In the genomic region with DNA sequence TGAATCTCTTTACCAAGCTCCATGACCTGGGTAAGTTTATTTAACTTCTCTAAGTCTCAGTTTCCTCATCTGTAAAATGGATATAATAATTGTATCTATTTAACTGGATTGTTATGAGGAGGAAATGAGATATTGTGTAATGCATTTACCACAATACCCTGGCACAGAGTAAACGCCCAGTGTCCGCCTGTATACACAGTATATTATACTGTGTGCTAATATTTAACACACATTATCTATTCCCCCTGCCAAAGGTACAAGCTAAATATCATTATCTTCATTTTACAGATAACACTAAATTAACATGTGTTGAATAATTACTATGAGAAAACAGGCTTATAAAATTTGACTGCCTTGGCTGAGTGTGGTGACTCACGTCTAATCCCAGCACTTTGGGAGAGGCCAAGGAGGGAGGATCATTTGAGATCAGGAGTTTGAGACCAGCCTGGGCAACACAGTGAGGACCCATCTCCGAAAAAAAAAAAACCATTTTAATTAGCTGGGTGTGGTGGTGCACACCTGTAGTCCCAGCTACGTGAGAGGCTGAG, we compare ENCODE assay signal across 2 cellular contexts.
TF ChIP-seq lines count a peak whose summit lies in the region.

No MANE protein-coding gene starts in this region.

TF ChIP-seq in HepG2, 621 proteins besides CTCF, POLR2A, EP300 and RAD21:
- TF ChIP-seq, protein P1, sequence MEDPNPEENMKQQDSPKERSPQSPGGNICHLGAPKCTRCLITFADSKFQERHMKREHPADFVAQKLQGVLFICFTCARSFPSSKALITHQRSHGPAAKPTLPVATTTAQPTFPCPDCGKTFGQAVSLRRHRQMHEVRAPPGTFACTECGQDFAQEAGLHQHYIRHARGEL (CRISPR knock-in tag; IDR thresholded peaks at IDR 0.05), result no peak
- 0 out of 2 replicates have a peak, but pooled peaks have one; percentile 33 for TF ChIP-seq CEBPB (IDR thresholded peaks at IDR 0.05; ENCODE audit: borderline replicate concordance, low read depth, low read length)

TF ChIP-seq in K562, 482 proteins besides CTCF, POLR2A, EP300 and RAD21:
- TF ChIP-seq CCAR2 (IDR thresholded peaks at IDR 0.05; ENCODE audit: low read depth, low read length) (no peak), OTX1 (CRISPR knock-in tag; IDR thresholded peaks at IDR 0.05) (no peak), SETDB1 (IDR thresholded peaks at IDR 0.05; ENCODE audit: low read length) (no peak), RBFOX2 (IDR thresholded peaks at IDR 0.05; ENCODE audit: low read depth, low read length) (no peak), RBM25 (IDR thresholded peaks at IDR 0.05; ENCODE audit: low read depth, low read length, severe bottlenecking) (peak; percentile 35), NCOR1 (IDR thresholded peaks at IDR 0.05) (no peak), RNF2 (IDR thresholded peaks at IDR 0.05) (no peak)
- TF ChIP-seq, protein P2, sequence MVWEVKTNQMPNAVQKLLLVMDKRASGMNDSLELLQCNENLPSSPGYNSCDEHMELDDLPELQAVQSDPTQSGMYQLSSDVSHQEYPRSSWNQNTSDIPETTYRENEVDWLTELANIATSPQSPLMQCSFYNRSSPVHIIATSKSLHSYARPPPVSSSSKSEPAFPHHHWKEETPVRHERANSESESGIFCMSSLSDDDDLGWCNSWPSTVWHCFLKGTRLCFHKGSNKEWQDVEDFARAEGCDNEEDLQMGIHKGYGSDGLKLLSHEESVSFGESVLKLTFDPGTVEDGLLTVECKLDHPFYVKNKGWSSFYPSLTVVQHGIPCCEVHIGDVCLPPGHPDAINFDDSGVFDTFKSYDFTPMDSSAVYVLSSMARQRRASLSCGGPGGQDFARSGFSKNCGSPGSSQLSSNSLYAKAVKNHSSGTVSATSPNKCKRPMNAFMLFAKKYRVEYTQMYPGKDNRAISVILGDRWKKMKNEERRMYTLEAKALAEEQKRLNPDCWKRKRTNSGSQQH (CRISPR knock-in tag; IDR thresholded peaks at IDR 0.05), result no peak
